Comparison of ENCODE assay signal across 1 cellular context in the genomic region with DNA sequence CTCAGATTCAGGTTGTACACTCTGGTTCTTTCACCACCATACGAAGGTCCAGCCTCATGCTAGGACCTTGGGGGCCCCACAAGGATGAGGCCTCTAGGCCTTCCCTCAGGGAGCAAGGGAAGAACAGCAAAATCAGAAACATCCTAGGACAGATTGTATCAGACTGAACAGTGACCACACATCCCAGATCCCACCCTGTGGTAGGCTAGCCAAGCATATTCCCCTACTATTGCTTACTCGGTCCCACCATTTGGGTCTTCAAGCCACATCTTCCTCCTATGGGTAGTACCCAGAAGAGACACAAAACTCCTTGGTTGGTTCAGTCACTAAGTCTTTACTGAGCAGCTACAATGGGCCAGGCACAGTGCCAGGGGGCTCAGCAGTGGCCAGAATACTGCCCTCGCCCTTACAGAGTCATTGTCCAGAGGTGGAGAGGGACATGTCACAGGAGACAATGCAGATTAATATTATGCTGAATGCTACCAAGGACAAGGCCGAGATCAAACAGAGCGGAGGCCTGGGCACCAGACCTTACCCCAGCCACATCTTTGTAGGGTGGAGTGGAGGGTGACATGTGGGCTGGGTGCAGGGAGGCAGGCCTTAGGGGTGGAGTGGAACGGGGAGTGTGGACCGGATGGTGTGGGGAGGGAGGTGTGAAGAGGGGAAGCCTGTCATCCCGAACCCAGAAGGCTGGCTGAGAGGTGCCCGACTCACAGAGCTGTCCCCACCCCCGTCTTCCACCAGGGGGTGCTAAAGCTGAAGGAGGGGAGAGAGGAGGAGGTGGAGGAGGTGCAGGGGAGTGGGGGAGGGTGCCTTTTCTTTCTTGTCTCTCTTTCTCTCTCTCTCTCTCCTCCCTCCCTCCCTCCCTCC.
TF ChIP-seq lines count a peak whose summit lies in the region.

No MANE protein-coding gene starts in this region.

TF ChIP-seq in K562, 482 proteins besides CTCF, POLR2A, EP300 and RAD21 (continued from another document and continues in another):
- TF ChIP-seq, protein P1, sequence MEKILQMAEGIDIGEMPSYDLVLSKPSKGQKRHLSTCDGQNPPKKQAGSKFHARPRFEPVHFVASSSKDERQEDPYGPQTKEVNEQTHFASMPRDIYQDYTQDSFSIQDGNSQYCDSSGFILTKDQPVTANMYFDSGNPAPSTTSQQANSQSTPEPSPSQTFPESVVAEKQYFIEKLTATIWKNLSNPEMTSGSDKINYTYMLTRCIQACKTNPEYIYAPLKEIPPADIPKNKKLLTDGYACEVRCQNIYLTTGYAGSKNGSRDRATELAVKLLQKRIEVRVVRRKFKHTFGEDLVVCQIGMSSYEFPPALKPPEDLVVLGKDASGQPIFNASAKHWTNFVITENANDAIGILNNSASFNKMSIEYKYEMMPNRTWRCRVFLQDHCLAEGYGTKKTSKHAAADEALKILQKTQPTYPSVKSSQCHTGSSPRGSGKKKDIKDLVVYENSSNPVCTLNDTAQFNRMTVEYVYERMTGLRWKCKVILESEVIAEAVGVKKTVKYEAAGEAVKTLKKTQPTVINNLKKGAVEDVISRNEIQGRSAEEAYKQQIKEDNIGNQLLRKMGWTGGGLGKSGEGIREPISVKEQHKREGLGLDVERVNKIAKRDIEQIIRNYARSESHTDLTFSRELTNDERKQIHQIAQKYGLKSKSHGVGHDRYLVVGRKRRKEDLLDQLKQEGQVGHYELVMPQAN (IDR thresholded peaks at IDR 0.05; ENCODE audit: borderline replicate concordance): no peak
- TF ChIP-seq SMARCA4 (IDR thresholded peaks at IDR 0.05) (no peak), MYC (IDR thresholded peaks at IDR 0.05; ENCODE audit: low read depth, low read length) (peak; percentile 48; the same call in 1 of the 2 replicates), MYC (CRISPR knock-in tag; IDR thresholded peaks at IDR 0.05; ENCODE audit: borderline replicate concordance, low read depth) (no peak), BHLHE40 (IDR thresholded peaks at IDR 0.05; ENCODE audit: low read length) (peak; percentile 35; the same call in 1 of the 2 replicates), CBX3 (IDR thresholded peaks at IDR 0.05; ENCODE audit: borderline replicate concordance in 1 of 2, low read length in 2 of 2) (0 out of 3 replicates have a peak, but pooled peaks of 1 of the 2 experiments have one; percentile 67), ARHGAP35 (IDR thresholded peaks at IDR 0.05; ENCODE audit: partially characterized antibody) (no peak), RBM39 (optimal IDR thresholded peaks at IDR 0.05; ENCODE audit: low read depth, low read length) (peak; percentile 72), ADNP (tag; IDR thresholded peaks at IDR 0.05) (0 out of 2 replicates have a peak, but pooled peaks have one; percentile 18), SAP30 (IDR thresholded peaks at IDR 0.05; ENCODE audit: borderline replicate concordance, insufficient read depth, low read depth, low read length, poor library complexity, severe bottlenecking) (no peak), CEBPZ (IDR thresholded peaks at IDR 0.05; ENCODE audit: borderline replicate concordance, low read depth, low read length) (no peak), POLR3G (IDR thresholded peaks at IDR 0.05; ENCODE audit: extremely low read depth, insufficient read length, insufficient replicate concordance) (no peak), HDGF (IDR thresholded peaks at IDR 0.05) (0 out of 2 replicates have a peak, but pooled peaks have one; percentile 54), ZNF589 (CRISPR knock-in tag; IDR thresholded peaks at IDR 0.05; ENCODE audit: low read depth) (no peak), ZNF639 (CRISPR knock-in tag; conservative IDR thresholded peaks at IDR 0.05 in 1 of 2, IDR thresholded peaks at IDR 0.05 in 1 of 2) (no peak), RB1 (IDR thresholded peaks at IDR 0.05; ENCODE audit: low read depth) (0 out of 2 replicates have a peak, but pooled peaks have one; percentile 31), RREB1 (CRISPR knock-in tag; IDR thresholded peaks at IDR 0.05) (no peak)
- TF ChIP-seq, protein P2, sequence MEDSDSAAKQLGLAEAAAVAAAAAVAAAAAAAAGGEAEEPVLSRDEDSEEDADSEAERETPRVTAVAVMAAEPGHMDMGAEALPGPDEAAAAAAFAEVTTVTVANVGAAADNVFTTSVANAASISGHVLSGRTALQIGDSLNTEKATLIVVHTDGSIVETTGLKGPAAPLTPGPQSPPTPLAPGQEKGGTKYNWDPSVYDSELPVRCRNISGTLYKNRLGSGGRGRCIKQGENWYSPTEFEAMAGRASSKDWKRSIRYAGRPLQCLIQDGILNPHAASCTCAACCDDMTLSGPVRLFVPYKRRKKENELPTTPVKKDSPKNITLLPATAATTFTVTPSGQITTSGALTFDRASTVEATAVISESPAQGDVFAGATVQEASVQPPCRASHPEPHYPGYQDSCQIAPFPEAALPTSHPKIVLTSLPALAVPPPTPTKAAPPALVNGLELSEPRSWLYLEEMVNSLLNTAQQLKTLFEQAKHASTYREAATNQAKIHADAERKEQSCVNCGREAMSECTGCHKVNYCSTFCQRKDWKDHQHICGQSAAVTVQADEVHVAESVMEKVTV (CRISPR knock-in tag; IDR thresholded peaks at IDR 0.05): peak; percentile 62
